2 cellular contexts compared by ENCODE assay signal in the genomic region with DNA sequence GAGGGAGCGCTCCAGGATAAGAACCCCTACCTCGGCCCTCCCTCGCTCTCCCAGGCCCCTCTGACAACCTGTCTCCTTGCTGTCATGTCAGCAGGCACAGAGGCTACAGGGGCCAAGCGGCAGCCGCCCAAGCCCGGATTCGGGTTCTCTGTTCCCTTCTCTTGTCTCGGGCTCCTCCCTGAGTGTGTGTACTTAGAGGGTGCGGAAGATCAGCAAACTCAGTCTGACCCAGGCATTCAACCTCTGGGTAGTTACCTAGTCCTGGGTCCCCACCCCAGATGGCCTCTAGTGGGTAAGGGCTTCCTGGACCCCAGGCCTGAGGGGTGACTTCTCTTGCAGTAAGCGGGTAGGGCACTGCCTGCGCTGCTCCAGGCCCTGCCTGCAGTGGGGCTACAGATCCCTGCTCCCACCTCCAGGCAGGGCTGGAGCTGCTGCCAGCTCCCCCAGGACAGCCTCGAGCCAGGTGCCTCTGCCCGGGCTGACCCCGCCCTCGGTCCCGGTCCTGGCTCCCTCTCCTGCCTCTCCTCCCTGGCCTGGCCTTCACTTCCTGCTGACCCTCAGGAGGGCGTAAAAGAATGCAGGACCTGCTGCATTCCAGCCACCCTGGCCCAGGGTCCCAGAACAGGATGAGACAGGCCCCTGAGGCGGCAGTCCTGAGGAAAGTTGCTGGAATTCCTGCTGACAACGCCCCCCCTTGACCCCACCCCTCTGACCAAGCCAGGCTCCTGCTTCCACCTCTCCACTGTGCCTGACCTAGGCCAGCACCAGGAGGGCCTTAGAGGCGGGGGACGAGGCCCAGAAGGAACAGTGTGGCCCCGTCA.
TF ChIP-seq lines count a peak whose summit lies in the region.

No MANE protein-coding gene starts in this region.

TF ChIP-seq in HCT116, 20 proteins besides CTCF, POLR2A, EP300 and RAD21 (continued from another document):
- TF ChIP-seq, protein P1, sequence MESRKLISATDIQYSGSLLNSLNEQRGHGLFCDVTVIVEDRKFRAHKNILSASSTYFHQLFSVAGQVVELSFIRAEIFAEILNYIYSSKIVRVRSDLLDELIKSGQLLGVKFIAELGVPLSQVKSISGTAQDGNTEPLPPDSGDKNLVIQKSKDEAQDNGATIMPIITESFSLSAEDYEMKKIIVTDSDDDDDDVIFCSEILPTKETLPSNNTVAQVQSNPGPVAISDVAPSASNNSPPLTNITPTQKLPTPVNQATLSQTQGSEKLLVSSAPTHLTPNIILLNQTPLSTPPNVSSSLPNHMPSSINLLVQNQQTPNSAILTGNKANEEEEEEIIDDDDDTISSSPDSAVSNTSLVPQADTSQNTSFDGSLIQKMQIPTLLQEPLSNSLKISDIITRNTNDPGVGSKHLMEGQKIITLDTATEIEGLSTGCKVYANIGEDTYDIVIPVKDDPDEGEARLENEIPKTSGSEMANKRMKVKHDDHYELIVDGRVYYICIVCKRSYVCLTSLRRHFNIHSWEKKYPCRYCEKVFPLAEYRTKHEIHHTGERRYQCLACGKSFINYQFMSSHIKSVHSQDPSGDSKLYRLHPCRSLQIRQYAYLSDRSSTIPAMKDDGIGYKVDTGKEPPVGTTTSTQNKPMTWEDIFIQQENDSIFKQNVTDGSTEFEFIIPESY (IDR thresholded peaks at IDR 0.05; ENCODE audit: extremely low read depth, insufficient replicate concordance, low read length), result no peak

TF ChIP-seq in WTC11, 78 proteins besides CTCF, POLR2A, EP300 and RAD21:
- no peak for TF ChIP-seq ATF6 (CRISPR knock-in tag; IDR thresholded peaks at IDR 0.05)
- TF ChIP-seq ZNF512 (CRISPR knock-in tag; IDR thresholded peaks at IDR 0.05; ENCODE audit: borderline replicate concordance), result no peak
- TF ChIP-seq, protein P2, sequence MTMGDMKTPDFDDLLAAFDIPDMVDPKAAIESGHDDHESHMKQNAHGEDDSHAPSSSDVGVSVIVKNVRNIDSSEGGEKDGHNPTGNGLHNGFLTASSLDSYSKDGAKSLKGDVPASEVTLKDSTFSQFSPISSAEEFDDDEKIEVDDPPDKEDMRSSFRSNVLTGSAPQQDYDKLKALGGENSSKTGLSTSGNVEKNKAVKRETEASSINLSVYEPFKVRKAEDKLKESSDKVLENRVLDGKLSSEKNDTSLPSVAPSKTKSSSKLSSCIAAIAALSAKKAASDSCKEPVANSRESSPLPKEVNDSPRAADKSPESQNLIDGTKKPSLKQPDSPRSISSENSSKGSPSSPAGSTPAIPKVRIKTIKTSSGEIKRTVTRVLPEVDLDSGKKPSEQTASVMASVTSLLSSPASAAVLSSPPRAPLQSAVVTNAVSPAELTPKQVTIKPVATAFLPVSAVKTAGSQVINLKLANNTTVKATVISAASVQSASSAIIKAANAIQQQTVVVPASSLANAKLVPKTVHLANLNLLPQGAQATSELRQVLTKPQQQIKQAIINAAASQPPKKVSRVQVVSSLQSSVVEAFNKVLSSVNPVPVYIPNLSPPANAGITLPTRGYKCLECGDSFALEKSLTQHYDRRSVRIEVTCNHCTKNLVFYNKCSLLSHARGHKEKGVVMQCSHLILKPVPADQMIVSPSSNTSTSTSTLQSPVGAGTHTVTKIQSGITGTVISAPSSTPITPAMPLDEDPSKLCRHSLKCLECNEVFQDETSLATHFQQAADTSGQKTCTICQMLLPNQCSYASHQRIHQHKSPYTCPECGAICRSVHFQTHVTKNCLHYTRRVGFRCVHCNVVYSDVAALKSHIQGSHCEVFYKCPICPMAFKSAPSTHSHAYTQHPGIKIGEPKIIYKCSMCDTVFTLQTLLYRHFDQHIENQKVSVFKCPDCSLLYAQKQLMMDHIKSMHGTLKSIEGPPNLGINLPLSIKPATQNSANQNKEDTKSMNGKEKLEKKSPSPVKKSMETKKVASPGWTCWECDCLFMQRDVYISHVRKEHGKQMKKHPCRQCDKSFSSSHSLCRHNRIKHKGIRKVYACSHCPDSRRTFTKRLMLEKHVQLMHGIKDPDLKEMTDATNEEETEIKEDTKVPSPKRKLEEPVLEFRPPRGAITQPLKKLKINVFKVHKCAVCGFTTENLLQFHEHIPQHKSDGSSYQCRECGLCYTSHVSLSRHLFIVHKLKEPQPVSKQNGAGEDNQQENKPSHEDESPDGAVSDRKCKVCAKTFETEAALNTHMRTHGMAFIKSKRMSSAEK (CRISPR knock-in tag; IDR thresholded peaks at IDR 0.05; ENCODE audit: borderline replicate concordance), result no peak
- peak; percentile 56; the same call in 1 of the 2 replicates for TF ChIP-seq TEAD1 (CRISPR knock-in tag; IDR thresholded peaks at IDR 0.05)
- peak; percentile 50; the same call in 1 of the 2 replicates for TF ChIP-seq MAX (CRISPR knock-in tag; IDR thresholded peaks at IDR 0.05)
- no peak for TF ChIP-seq MLX (CRISPR knock-in tag; IDR thresholded peaks at IDR 0.05)
- TF ChIP-seq NR3C1 (CRISPR knock-in tag; conservative IDR thresholded peaks at IDR 0.05; ENCODE audit: low read depth), result no peak
- TF ChIP-seq ZNF423 (CRISPR knock-in tag; IDR thresholded peaks at IDR 0.05), result peak; percentile 56; the same call in 1 of the 2 replicates
- TF ChIP-seq, protein P3, sequence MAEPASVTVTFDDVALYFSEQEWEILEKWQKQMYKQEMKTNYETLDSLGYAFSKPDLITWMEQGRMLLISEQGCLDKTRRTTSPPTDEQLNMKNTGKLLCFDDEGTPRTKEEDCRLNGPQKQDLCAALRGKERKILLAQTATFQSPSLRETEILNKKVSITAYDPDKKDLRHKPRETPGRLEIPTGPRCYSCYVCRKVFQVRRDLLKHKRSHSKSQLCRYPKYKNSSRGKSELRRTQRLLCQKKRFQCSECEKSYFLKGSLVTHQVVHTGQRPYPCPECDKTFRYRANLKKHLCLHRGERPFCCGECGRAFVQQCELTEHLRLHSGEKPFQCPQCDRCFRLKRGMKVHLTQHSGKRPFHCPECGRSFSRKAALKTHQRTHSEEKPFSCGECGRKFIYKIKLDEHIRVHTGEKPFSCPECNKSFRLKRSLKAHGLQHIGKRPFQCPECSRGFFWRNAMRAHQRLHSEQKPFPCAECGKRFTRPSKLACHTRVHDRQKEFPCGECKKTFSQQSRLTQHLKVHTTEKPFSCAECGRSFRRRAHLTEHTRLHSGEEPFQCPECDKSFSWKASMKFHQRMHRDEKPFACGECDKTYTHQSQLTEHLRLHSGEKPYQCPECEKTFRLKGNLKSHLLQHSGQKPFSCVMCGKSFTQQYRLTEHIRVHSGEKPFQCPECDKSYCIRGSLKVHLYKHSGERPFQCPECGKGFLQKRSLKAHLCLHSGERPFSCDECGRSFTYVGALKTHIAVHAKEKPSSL (CRISPR knock-in tag; conservative IDR thresholded peaks at IDR 0.05), result no peak
